Comparison of ENCODE assay signal across 2 cellular contexts in the genomic region with DNA sequence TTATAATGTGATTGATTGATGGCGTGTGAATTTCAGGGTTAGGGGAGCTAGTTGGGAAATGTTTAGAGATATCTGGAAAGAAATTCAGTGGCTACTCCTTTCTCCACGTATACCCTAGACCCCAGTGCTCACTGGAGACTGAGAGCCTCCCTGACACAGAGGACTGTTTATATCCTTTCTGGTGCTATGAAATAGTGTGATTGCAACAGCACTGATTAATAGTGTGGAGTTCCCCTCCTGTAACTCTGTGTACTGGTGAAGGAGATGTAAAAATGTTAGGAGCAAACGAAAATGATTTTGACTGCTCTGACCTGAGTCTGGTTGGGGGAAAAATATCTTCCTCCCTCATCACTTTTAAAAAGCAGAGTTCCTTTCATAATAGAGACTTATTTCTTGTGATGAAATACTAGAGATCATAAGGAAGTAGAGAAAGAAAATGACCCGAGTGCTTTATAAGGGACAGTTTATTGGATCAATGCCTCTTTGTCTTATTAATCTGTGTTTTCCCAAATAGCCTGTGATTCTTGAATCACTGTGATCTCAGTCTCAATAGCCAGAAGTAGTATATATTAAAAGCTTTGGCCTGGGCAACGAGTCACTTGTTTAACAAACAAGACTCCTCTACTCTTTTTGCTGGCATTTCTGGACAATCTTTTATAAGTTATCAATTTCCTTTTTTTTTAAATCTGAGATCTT.
TF ChIP-seq lines count a peak whose summit lies in the region.

No MANE protein-coding gene starts in this region.

TF ChIP-seq in GM23338, 12 proteins besides CTCF, POLR2A, EP300 and RAD21:
- TF ChIP-seq, protein P1, sequence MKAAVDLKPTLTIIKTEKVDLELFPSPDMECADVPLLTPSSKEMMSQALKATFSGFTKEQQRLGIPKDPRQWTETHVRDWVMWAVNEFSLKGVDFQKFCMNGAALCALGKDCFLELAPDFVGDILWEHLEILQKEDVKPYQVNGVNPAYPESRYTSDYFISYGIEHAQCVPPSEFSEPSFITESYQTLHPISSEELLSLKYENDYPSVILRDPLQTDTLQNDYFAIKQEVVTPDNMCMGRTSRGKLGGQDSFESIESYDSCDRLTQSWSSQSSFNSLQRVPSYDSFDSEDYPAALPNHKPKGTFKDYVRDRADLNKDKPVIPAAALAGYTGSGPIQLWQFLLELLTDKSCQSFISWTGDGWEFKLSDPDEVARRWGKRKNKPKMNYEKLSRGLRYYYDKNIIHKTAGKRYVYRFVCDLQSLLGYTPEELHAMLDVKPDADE (IDR thresholded peaks at IDR 0.05): no peak

TF ChIP-seq in H1, 55 proteins besides CTCF, POLR2A, EP300 and RAD21:
- TF ChIP-seq RXRA (IDR thresholded peaks at IDR 0.05; ENCODE audit: insufficient read depth, low read depth, low read length) (no peak), CTBP2 (IDR thresholded peaks at IDR 0.05; ENCODE audit: borderline replicate concordance, insufficient read depth, insufficient read length, low read length) (no peak), RNF2 (IDR thresholded peaks at IDR 0.05; ENCODE audit: borderline replicate concordance, low read depth, low read length, missing control alignments, poor library complexity, severe bottlenecking) (no peak), NANOG (IDR thresholded peaks at IDR 0.05; ENCODE audit: insufficient read depth, low read depth, low read length, poor library complexity, severe bottlenecking) (no peak), KDM5A (IDR thresholded peaks at IDR 0.05; ENCODE audit: low read length) (no peak), EZH2 (IDR thresholded peaks at IDR 0.05; ENCODE audit: low read depth, low read length, severe bottlenecking) (no peak), BRCA1 (IDR thresholded peaks at IDR 0.05; ENCODE audit: low read depth, low read length) (no peak), ASH2L (IDR thresholded peaks at IDR 0.05; ENCODE audit: low read length) (no peak), CBX5 (IDR thresholded peaks at IDR 0.05; ENCODE audit: low read depth, low read length) (no peak), HDAC6 (IDR thresholded peaks at IDR 0.05; ENCODE audit: low read depth, low read length) (no peak), PHF8 (conservative IDR thresholded peaks at IDR 0.05; ENCODE audit: low read depth, low read length) (no peak), CHD2 (IDR thresholded peaks at IDR 0.05; ENCODE audit: low read length) (no peak), NRF1 (IDR thresholded peaks at IDR 0.05; ENCODE audit: low read depth, low read length) (no peak), CHD1 (IDR thresholded peaks at IDR 0.05; ENCODE audit: low read depth, low read length) (no peak), CEBPB (IDR thresholded peaks at IDR 0.05; ENCODE audit: low read depth, low read length) (no peak)
